In genomic region chr1:110003747-110004428, GRCh38 we compare ENCODE assay signal across 1 cellular context.
TF ChIP-seq lines count a peak whose summit lies in the region.

No MANE protein-coding gene starts in this region.

TF ChIP-seq in HepG2, 621 proteins besides CTCF, POLR2A, EP300 and RAD21 (continued from another document):
- TF ChIP-seq, protein P1, sequence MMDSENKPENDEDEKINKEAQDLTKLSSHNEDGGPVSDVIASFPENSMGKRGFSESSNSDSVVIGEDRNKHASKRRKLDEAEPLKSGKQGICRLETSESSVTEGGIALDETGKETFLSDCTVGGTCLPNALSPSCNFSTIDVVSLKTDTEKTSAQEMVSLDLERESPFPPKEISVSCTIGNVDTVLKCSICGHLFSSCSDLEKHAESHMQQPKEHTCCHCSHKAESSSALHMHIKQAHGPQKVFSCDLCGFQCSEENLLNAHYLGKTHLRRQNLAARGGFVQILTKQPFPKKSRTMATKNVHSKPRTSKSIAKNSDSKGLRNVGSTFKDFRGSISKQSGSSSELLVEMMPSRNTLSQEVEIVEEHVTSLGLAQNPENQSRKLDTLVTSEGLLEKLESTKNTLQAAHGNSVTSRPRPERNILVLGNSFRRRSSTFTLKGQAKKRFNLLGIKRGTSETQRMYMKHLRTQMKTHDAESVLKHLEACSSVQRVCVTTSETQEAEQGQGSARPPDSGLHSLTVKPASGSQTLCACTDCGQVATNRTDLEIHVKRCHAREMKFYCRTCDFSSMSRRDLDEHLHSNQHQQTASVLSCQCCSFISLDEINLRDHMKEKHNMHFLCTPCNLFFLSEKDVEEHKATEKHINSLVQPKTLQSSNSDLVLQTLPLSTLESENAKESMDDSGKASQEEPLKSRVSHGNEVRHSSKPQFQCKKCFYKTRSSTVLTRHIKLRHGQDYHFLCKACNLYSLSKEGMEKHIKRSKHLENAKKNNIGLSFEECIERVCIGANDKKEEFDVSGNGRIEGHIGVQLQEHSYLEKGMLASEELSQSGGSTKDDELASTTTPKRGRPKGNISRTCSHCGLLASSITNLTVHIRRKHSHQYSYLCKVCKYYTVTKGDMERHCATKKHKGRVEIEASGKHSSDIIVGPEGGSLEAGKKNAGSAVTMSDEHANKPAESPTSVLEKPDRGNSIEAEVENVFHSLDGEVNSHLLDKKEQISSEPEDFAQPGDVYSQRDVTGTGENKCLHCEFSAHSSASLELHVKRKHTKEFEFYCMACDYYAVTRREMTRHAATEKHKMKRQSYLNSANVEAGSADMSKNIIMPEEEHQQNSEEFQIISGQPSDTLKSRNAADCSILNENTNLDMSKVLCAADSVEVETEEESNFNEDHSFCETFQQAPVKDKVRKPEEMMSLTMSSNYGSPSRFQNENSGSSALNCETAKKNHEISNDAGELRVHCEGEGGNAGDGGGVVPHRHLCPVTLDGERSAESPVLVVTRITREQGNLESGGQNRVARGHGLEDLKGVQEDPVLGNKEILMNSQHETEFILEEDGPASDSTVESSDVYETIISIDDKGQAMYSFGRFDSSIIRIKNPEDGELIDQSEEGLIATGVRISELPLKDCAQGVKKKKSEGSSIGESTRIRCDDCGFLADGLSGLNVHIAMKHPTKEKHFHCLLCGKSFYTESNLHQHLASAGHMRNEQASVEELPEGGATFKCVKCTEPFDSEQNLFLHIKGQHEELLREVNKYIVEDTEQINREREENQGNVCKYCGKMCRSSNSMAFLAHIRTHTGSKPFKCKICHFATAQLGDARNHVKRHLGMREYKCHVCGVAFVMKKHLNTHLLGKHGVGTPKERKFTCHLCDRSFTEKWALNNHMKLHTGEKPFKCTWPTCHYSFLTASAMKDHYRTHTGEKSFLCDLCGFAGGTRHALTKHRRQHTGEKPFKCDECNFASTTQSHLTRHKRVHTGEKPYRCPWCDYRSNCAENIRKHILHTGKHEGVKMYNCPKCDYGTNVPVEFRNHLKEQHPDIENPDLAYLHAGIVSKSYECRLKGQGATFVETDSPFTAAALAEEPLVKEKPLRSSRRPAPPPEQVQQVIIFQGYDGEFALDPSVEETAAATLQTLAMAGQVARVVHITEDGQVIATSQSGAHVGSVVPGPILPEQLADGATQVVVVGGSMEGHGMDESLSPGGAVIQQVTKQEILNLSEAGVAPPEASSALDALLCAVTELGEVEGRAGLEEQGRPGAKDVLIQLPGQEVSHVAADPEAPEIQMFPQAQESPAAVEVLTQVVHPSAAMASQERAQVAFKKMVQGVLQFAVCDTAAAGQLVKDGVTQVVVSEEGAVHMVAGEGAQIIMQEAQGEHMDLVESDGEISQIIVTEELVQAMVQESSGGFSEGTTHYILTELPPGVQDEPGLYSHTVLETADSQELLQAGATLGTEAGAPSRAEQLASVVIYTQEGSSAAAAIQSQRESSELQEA (CRISPR knock-in tag; IDR thresholded peaks at IDR 0.05; ENCODE audit: not compliant biosample characterization), result no peak
- TF ChIP-seq PPARG (CRISPR knock-in tag; conservative IDR thresholded peaks at IDR 0.05), result no peak
